25 cellular contexts compared by ENCODE assay signal in genomic region chr2:222499226-222499625, GRCh38.
DNase-seq lines count a peak whose midpoint lies in the region; ATAC-seq, FAIRE-seq and TF ChIP-seq lines count a peak whose summit lies in the region.
"Had no signal": no experiment of that assay in that cellular context is flagged by ENCODE, and none has a peak within 500 bp of the region (broad histone marks: within the 10 kb centered on the region; RNA-seq: fewer than 3 reads in every experiment).

No MANE protein-coding gene starts in this region.

- no peak for DNase-seq in HepG2 (ENCODE audit: low spot score)
- no peak for DNase-seq in right lobe of liver
- DNase-seq in mammary epithelial cell: peak; percentile 57
- DNase-seq in left lobe of liver (ENCODE audit: low spot score): no peak
- no peak for DNase-seq in stimulated activated CD4-positive, alpha-beta T cell treated with anti-CD3 and anti-CD28 coated beads, Interleukin-2, amount 100 ng/mL, for 24 hours
- DNase-seq in SIG-M5 (lab: John Stamatoyannopoulos, UW): no peak
- DNase-seq in smooth muscle cell (lab: John Stamatoyannopoulos, UW; ENCODE audit: unreplicated experiment): no peak
- DNase-seq in colonic mucosa: no peak
- DNase-seq: CD4-positive, CD25-positive, alpha-beta regulatory T cell; DMS153; DND-41; GM23248; H7; Kasumi-1; MG63; NCI-H1694 treated with DMSO at 0.1 percent for 48 hours; NCI-H2081; NCI-H345; NCI-H510A treated with DMSO at 0.1 percent for 48 hours; PC-3; Right ventricle myocardium superior had no signal

- H3F3A ChIP-seq in smooth muscle cell (ENCODE audit: low read depth): no peaks in the 10 kb centered on the region

- dilution Hi-C loops in mammary epithelial cell (cut with HindIII; ENCODE audit: low sequenced_read_pairs): no loop called here

- BruUV-seq in HepG2 (replicated peaks; lab: Mats Ljungman, UMichigan) (no TSS peak), mammary epithelial cell (replicated peaks; lab: Mats Ljungman, UMichigan) (no TSS peak)

- peak; percentile 35; the same call in 1 of the 3 replicates for ATAC-seq in HepG2
- no peak for ATAC-seq in right lobe of liver
- peak; percentile 24 for ATAC-seq in left lobe of liver
- ATAC-seq: K562, PC-3 had no signal

- H3K4me3 ChIP-seq in HepG2 (replicated peaks in 1 of 3; ENCODE audit: insufficient read depth in 1 of 3, low read depth in 2 of 3, low read length in 3 of 3) (no peak overlapping the region), right lobe of liver (no peak overlapping the region), mammary epithelial cell (replicated peaks in 1 of 3; ENCODE audit: insufficient read depth in 1 of 3, low read depth in 2 of 3, low read length in 3 of 3) (no peak overlapping the region), smooth muscle cell (no peak overlapping the region), colonic mucosa (no peak overlapping the region)
- H3K4me3 ChIP-seq: BLaER1, GM23248, K562, MG63 had no signal

- H3K79me2 ChIP-seq in HepG2 (ENCODE audit: insufficient read depth, low read length): no peaks in the 10 kb centered on the region
- no peaks in the 10 kb centered on the region for H3K79me2 ChIP-seq in mammary epithelial cell (ENCODE audit: insufficient read depth, low read length)
- H3K79me2 ChIP-seq in smooth muscle cell (ENCODE audit: low read depth): no peaks in the 10 kb centered on the region

- H2AFZ ChIP-seq in HepG2 (ENCODE audit: low read length) (no peak overlapping the region), mammary epithelial cell (ENCODE audit: low read depth, low read length) (peak overlapping the region; percentile 63), smooth muscle cell (ENCODE audit: low read depth) (no peak overlapping the region)
- H2AFZ ChIP-seq: GM23248 had no signal

- FAIRE-seq in HepG2 (lab: Jason Lieb, UNC): no peak
- FAIRE-seq: A204.1, GM18507, K562 had no signal

- TF ChIP-seq EP300 in HepG2 (IDR thresholded peaks at IDR 0.05; ENCODE audit: low read depth in 2 of 2, low read length in 2 of 2) (no peak), HepG2 (CRISPR knock-in tag; IDR thresholded peaks at IDR 0.05; ENCODE audit: borderline replicate concordance) (no peak)

- peaks cover 0 to 7% of the 10 kb centered on the region in 2 experiments; a peak in 1 of 5 replicates for H3K27me3 ChIP-seq in HepG2 (ENCODE audit: control insufficient read depth in 1 of 2, insufficient read depth in 2 of 2, low read length in 2 of 2)
- H3K27me3 ChIP-seq in right lobe of liver: no peaks in the 10 kb centered on the region
- H3K27me3 ChIP-seq in mammary epithelial cell (ENCODE audit: insufficient read depth, low read length): no peaks in the 10 kb centered on the region
- peaks cover 14% of the 10 kb centered on the region for H3K27me3 ChIP-seq in smooth muscle cell (ENCODE audit: low read depth)
- H3K27me3 ChIP-seq in colonic mucosa: no peaks in the 10 kb centered on the region
- H3K27me3 ChIP-seq: BLaER1, MG63 had no signal

- intact Hi-C loops in HepG2 (cut with micrococcal nuclease; ENCODE audit: unreplicated experiment) (no loop called here), right lobe of liver (cut with DNase I) (no loop called here), mammary epithelial cell (cut with micrococcal nuclease) (no loop called here), colonic mucosa (cut with DNase I) (no loop called here)

- TF ChIP-seq POLR2A in HepG2 (IDR thresholded peaks at IDR 0.05; ENCODE audit: insufficient read depth in 1 of 2, low read depth in 2 of 2, low read length in 2 of 2) (no peak), right lobe of liver (IDR thresholded peaks at IDR 0.05) (no peak)

- CTCF ChIA-PET in HepG2 (lab: Yijun Ruan, JAX; ENCODE audit: low intra/inter-chr PET ratio, low total read pairs) (no interaction called here), mammary epithelial cell (lab: Charles Lee; ENCODE audit: low non-redundant PET) (no interaction called here)

- H3K9ac ChIP-seq in HepG2 (ENCODE audit: insufficient read depth, low read depth, low read length): no peak overlapping the region
- H3K9ac ChIP-seq in mammary epithelial cell (ENCODE audit: insufficient read depth, low read length): no peak overlapping the region
- no peak overlapping the region for H3K9ac ChIP-seq in smooth muscle cell (ENCODE audit: low read depth)
- no peak overlapping the region for H3K9ac ChIP-seq in colonic mucosa (ENCODE audit: low read depth in 2 of 2, low read length in 2 of 2)
- H3K9ac ChIP-seq: BLaER1, GM23248 had no signal

- no peak overlapping the region for H3K4me2 ChIP-seq in HepG2 (ENCODE audit: low read depth, low read length)
- H3K4me2 ChIP-seq in mammary epithelial cell (ENCODE audit: insufficient read depth, low read depth, low read length): peak overlapping the region; percentile 19
- H3K4me2 ChIP-seq in smooth muscle cell: no peak overlapping the region
- H3K4me2 ChIP-seq: BLaER1 had no signal

- H3K36me3 ChIP-seq in HepG2 (replicated peaks in 1 of 2; ENCODE audit: control insufficient read depth in 1 of 2, insufficient read depth in 2 of 2, low read length in 2 of 2) (no peaks in the 10 kb centered on the region), right lobe of liver (no peaks in the 10 kb centered on the region), mammary epithelial cell (ENCODE audit: insufficient read depth, low read length) (no peaks in the 10 kb centered on the region), smooth muscle cell (ENCODE audit: low read depth) (no peaks in the 10 kb centered on the region), colonic mucosa (no peaks in the 10 kb centered on the region)
- H3K36me3 ChIP-seq: BLaER1, MG63 had no signal

- H4K20me1 ChIP-seq in HepG2 (ENCODE audit: insufficient read depth, low read length) (no peaks in the 10 kb centered on the region), mammary epithelial cell (ENCODE audit: insufficient read depth, low read length) (no peaks in the 10 kb centered on the region), smooth muscle cell (ENCODE audit: low read depth) (no peaks in the 10 kb centered on the region)
- H4K20me1 ChIP-seq: BLaER1 had no signal

- TF ChIP-seq CTCF in HepG2 (CRISPR knock-in tag; IDR thresholded peaks at IDR 0.05) (no peak), right lobe of liver (IDR thresholded peaks at IDR 0.05) (no peak), mammary epithelial cell (conservative IDR thresholded peaks at IDR 0.05 in 1 of 2, IDR thresholded peaks at IDR 0.05 in 1 of 2; ENCODE audit: extremely low read depth in 1 of 2, insufficient read depth in 1 of 2, low read depth in 1 of 2, low read length in 2 of 2) (no peak), smooth muscle cell (IDR thresholded peaks at IDR 0.05; ENCODE audit: borderline replicate concordance, insufficient read depth, poor library complexity, severe bottlenecking) (no peak), colonic mucosa (IDR thresholded peaks at IDR 0.05) (no peak)

- WGBS in HepG2 (ENCODE audit: low lambda C conversion rate): 0% methylated on average over 3 of the region's 3 CpGs
- WGBS in right lobe of liver (ENCODE audit: insufficient coverage, low coverage, low lambda C conversion rate, missing lambda C conversion rate): 30% methylated on average over 3 of the region's 3 CpGs
- WGBS in mammary epithelial cell (ENCODE audit: low coverage, missing lambda C conversion rate): 3% methylated on average over 2 of the region's 3 CpGs
- 64% methylated on average over 3 of the region's 3 CpGs for WGBS in smooth muscle cell (ENCODE audit: low lambda C conversion rate)

- H3K4me1 ChIP-seq in HepG2 (ENCODE audit: insufficient read depth, low read length): no peaks in the 10 kb centered on the region
- no peaks in the 10 kb centered on the region for H3K4me1 ChIP-seq in right lobe of liver
- peaks cover 9% of the 10 kb centered on the region for H3K4me1 ChIP-seq in mammary epithelial cell (ENCODE audit: insufficient read depth, low read length)
- no peaks in the 10 kb centered on the region for H3K4me1 ChIP-seq in smooth muscle cell (ENCODE audit: low read depth)
- H3K4me1 ChIP-seq in colonic mucosa: no peaks in the 10 kb centered on the region
- H3K4me1 ChIP-seq: BLaER1 had no signal

- POLR2A ChIA-PET in HepG2 (lab: Yijun Ruan, JAX): no interaction called here

- in situ Hi-C loops in HepG2 (cut with HindIII; ENCODE audit: extremely low pct_ligation_motif_present, low pct_unique_long_range_greater_than_20kb): no loop called here
- in situ Hi-C loops in mammary epithelial cell (cut with MboI; ENCODE audit: low sequenced_read_pairs in 2 of 2): no loop called here

- no peak overlapping the region for H3K27ac ChIP-seq in HepG2 (ENCODE audit: extremely low read length, insufficient read depth, low read length)
- H3K27ac ChIP-seq in right lobe of liver: no peak overlapping the region
- no peak overlapping the region for H3K27ac ChIP-seq in mammary epithelial cell (ENCODE audit: insufficient read depth, low read depth, low read length)
- no peak overlapping the region for H3K27ac ChIP-seq in smooth muscle cell (ENCODE audit: low read depth)
- H3K27ac ChIP-seq in colonic mucosa: no peak overlapping the region
- H3K27ac ChIP-seq: BLaER1, GM23248 had no signal

- TF ChIP-seq RAD21 in HepG2 (CRISPR knock-in tag; IDR thresholded peaks at IDR 0.05): no peak

- H3K9me3 ChIP-seq in HepG2 (ENCODE audit: low read length) (no peaks in the 10 kb centered on the region), right lobe of liver (no peaks in the 10 kb centered on the region), mammary epithelial cell (replicated peaks; ENCODE audit: insufficient read depth, low read length) (no peaks in the 10 kb centered on the region), smooth muscle cell (replicated peaks; ENCODE audit: low read depth) (no peaks in the 10 kb centered on the region), colonic mucosa (no peaks in the 10 kb centered on the region)
- H3K9me3 ChIP-seq: BLaER1, MG63 had no signal

TF ChIP-seq in HepG2, 621 proteins besides CTCF, POLR2A, EP300 and RAD21:
- no peak for TF ChIP-seq TGIF2 (CRISPR knock-in tag; IDR thresholded peaks at IDR 0.05)
- TF ChIP-seq NRL (CRISPR knock-in tag; IDR thresholded peaks at IDR 0.05; ENCODE audit: borderline replicate concordance): no peak

Comparison
In these comparisons a context has a peak if more than half of its experiments do, and no peak if none do; other contexts are left out.
1. ATAC-seq: peak in HepG2 (single experiment) and left lobe of liver (single experiment); none in right lobe of liver (0 of 4).